1 cellular context compared by ENCODE assay signal in the genomic region with DNA sequence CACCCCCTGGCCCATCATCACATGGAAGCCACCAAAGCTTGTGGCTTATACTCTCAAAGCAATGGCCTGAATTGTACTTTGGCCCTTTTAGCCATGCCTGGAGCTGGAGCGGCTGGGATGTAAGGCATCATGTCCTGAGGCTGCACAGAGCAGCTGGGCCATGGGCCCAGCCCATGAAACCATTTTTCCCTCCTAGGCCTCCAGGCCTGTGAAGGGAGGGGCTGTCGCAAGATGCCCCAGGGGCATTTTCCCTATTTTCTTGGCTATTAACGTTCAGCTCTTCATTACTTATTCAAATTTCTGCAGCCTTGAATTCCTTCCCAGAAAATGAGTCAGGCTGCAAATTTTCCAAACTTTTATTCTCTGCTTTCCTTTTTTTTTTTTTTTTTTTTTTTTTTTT.
A peak's percentile ranks its signal among the peaks of the same experiment; 100 is the strongest.
TF ChIP-seq lines count a peak whose summit lies in the region.

No MANE protein-coding gene starts in this region.

TF ChIP-seq in K562, 482 proteins besides CTCF, POLR2A, EP300 and RAD21:
- peak; percentile 84 for TF ChIP-seq ZFP36 (IDR thresholded peaks at IDR 0.05; ENCODE audit: low read depth, low read length, partially characterized antibody)
- no peak for TF ChIP-seq TCF7L2 (IDR thresholded peaks at IDR 0.05; ENCODE audit: low read depth, low read length)
